Comparison of ENCODE assay signal across 10 cellular contexts in genomic region chr6:111591901-111592461, GRCh38. TPM values are rescaled to one million over a fixed set of nuclear protein-coding genes. Genes with fewer than 3 reads are reported as not detected.
DNase-seq lines count a peak whose midpoint lies in the region; ATAC-seq and TF ChIP-seq lines count a peak whose summit lies in the region.
"Had no signal": no experiment of that assay in that cellular context is flagged by ENCODE, and none has a peak within 500 bp of the region (broad histone marks: within the 10 kb centered on the region; RNA-seq: fewer than 3 reads in every experiment).

No MANE protein-coding gene starts in this region.

- H3K9me3 ChIP-seq in PC-9 (ENCODE audit: insufficient read depth, low read depth) = no peaks in the 10 kb centered on the region
- no peaks in the 10 kb centered on the region for H3K9me3 ChIP-seq in osteoblast (ENCODE audit: low read depth, low read length)

- POLR2A ChIA-PET in PC-9 (lab: Charles Lee; ENCODE audit: unreplicated experiment) = interaction anchor here (0.7 to 1.2 kb wide), 3 partner anchors 14 to 109 kb away, joined by 3 to 5 read pairs (median 5); partner anchors contain the start of genes REV3L and TRAF3IP2

- H3K27ac ChIP-seq in PC-9 (peak overlapping the region; percentile 96), osteoblast (ENCODE audit: low read depth, low read length) (peak overlapping the region; percentile 93)

- TF ChIP-seq CTCF in PC-9 (conservative IDR thresholded peaks at IDR 0.05) = no peak
- no peak for TF ChIP-seq CTCF in epithelial cell of proximal tubule (conservative IDR thresholded peaks at IDR 0.05; ENCODE audit: low read depth, low read length)
- TF ChIP-seq CTCF in osteoblast (IDR thresholded peaks at IDR 0.05; ENCODE audit: extremely low read depth, low read depth, low read length) = no peak

- H3K4me1 ChIP-seq in PC-9 (replicated peaks; ENCODE audit: insufficient read depth) (peaks cover 69% of the 10 kb centered on the region), osteoblast (ENCODE audit: insufficient read depth, low read length) (peaks cover 63% of the 10 kb centered on the region)

- H3K27me3 ChIP-seq in PC-9 (ENCODE audit: insufficient read depth, low read depth) (no peaks in the 10 kb centered on the region), osteoblast (ENCODE audit: insufficient read depth, low read length) (no peaks in the 10 kb centered on the region)

- peaks cover 42% of the 10 kb centered on the region for H3F3A ChIP-seq in PC-9 (ENCODE audit: insufficient read depth, low read depth)

- intact Hi-C loops in PC-9 (cut with micrococcal nuclease; ENCODE audit: unreplicated experiment) = loop anchor here (1.0 to 5.0 kb wide), 3 partner anchors 13 to 110 kb away; partner anchors contain the start of genes REV3L and TRAF3IP2

- no peaks in the 10 kb centered on the region for H4K20me1 ChIP-seq in PC-9 (ENCODE audit: insufficient read depth)
- no peaks in the 10 kb centered on the region for H4K20me1 ChIP-seq in osteoblast (ENCODE audit: insufficient read depth, low read length)

- no peaks in the 10 kb centered on the region for H3K9me2 ChIP-seq in PC-9 (ENCODE audit: insufficient read depth)

- H3K4me2 ChIP-seq in PC-9 (peak overlapping the region; percentile 77), osteoblast (ENCODE audit: insufficient read depth, low read length) (peak overlapping the region; percentile 59)

- H2AFZ ChIP-seq in PC-9 (no peak overlapping the region), osteoblast (ENCODE audit: low read length) (no peak overlapping the region)

- CTCF ChIA-PET in PC-9 (lab: Charles Lee) = interaction anchor here (1.0 kb wide), 1 partner anchor 113 kb away, joined by 3 read pairs; no protein-coding TSS in a partner anchor

- peaks cover 36% of the 10 kb centered on the region for H3K79me2 ChIP-seq in PC-9 (ENCODE audit: low read depth)
- peaks cover 38% of the 10 kb centered on the region for H3K79me2 ChIP-seq in osteoblast (ENCODE audit: insufficient read depth, low read length)

- BruUV-seq in PC-9 (replicated peaks; lab: Mats Ljungman, UMichigan) = no TSS peak

- ATAC-seq in HG03135 (IDR thresholded peaks at IDR 0.05; ENCODE audit: unreplicated experiment) = no peak
- ATAC-seq in GM21526 (IDR thresholded peaks at IDR 0.05; ENCODE audit: low FRiP score, unreplicated experiment) = no peak
- no peak for ATAC-seq in GM18909 (IDR thresholded peaks at IDR 0.05; ENCODE audit: poor library complexity, unreplicated experiment)

- DNase-seq in AG08395 (ENCODE audit: low spot score) = peak; percentile 55
- peak in 1 of 2 experiments; percentile 54 for DNase-seq in PC-9
- no peak for DNase-seq in epithelial cell of proximal tubule (ENCODE audit: low read depth)
- DNase-seq in osteoblast (ENCODE audit: insufficient read length, low spot score, missing footprints) = no peak
- no peak for DNase-seq in NCI-H524 (lab: John Stamatoyannopoulos, UW)
- DNase-seq: activated CD8-positive, alpha-beta memory T cell treated with anti-CD3 and anti-CD28 coated beads, Interleukin-2, amount 50 U/mL, for 4 hours; stimulated activated CD4-positive, alpha-beta T cell treated with anti-CD3 and anti-CD28 coated beads, Interleukin-2, amount 100 ng/mL, for 24 hours had no signal

- peak overlapping the region; percentile 21; the same call in 1 of the 2 replicates for H3K4me3 ChIP-seq in PC-9
- peak overlapping the region; percentile 20 for H3K4me3 ChIP-seq in epithelial cell of proximal tubule (ENCODE audit: low read depth, low read length)
- H3K4me3 ChIP-seq in osteoblast (ENCODE audit: insufficient read depth, low read length) = peak overlapping the region; percentile 28

- 0 out of 2 replicates have a peak, but pooled peaks cover 3% of the 10 kb centered on the region for H3K36me3 ChIP-seq in PC-9 (ENCODE audit: low read depth)
- peaks cover 18% of the 10 kb centered on the region for H3K36me3 ChIP-seq in osteoblast (ENCODE audit: insufficient read depth, low read length)

RNA-seq across cellular contexts. Expression of gene TRAF3IP2, which starts 13.7 kb away (rescaled TPM):
- total RNA-seq in PC-9 (2021) = 28.0 and 37.6 TPM in 2 replicates
- 31.3 and 37.8 TPM in 2 replicates for total RNA-seq in epithelial cell of proximal tubule
- 23.6 and 23.9 TPM in 2 replicates for total RNA-seq in osteoblast
